In the genomic region with DNA sequence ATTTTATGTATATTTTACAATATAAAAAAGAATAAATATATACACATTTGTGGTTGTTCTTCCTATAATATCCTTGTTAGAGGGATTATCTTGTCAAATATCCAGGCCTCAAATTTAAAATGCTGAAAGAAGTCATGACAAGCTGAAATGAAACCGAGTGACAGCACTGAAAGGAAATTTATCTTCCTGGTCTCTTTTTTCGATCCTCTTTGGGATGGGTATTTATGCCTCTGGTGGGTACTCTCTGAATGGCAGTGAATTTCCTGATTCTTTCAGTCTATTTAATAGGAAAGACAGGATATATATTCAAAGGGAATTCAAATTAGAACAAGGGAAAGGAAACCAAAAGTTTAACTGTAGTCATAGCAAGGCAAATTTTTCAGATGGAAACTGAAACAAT, we compare ENCODE assay signal across 18 cellular contexts.
DNase-seq lines count a peak whose midpoint lies in the region; TF ChIP-seq lines count a peak whose summit lies in the region.
"Had no signal": no experiment of that assay in that cellular context is flagged by ENCODE, and none has a peak within 500 bp of the region (broad histone marks: within the 10 kb centered on the region; RNA-seq: fewer than 3 reads in every experiment).

No MANE protein-coding gene starts in this region.

- no peak overlapping the region for H3K4me3 Mint-ChIP-seq in osteocyte (ENCODE audit: unreplicated experiment)
- H3K4me3 Mint-ChIP-seq: B cell; CD4-positive, alpha-beta memory T cell had no signal

- H2AFZ ChIP-seq in Loucy (ENCODE audit: low read length) = no peak overlapping the region

- H3K9ac ChIP-seq in Loucy (ENCODE audit: low read depth, low read length, poor library complexity, severe bottlenecking) = no peak overlapping the region

- H3K9me3 ChIP-seq in Loucy (ENCODE audit: insufficient read depth, low read depth, low read length) = no peaks in the 10 kb centered on the region
- H3K9me3 ChIP-seq: Peyer's patch had no signal

- no peaks in the 10 kb centered on the region for H3K4me1 Mint-ChIP-seq in osteocyte (ENCODE audit: unreplicated experiment)

- no peak overlapping the region for H3K27ac ChIP-seq in brain microvascular endothelial cell
- H3K27ac ChIP-seq: Peyer's patch had no signal

- TF ChIP-seq CTCF in GM12864 (IDR thresholded peaks at IDR 0.05; ENCODE audit: low read depth, low read length, missing control alignments) = peak; percentile 1
- 0 out of 2 replicates have a peak, but pooled peaks have one; percentile 19 for TF ChIP-seq CTCF in Loucy (conservative IDR thresholded peaks at IDR 0.05; ENCODE audit: low read length)
- peak; percentile 15 for TF ChIP-seq CTCF in brain microvascular endothelial cell (IDR thresholded peaks at IDR 0.05; ENCODE audit: low read depth, low read length, missing control alignments)
- TF ChIP-seq CTCF in osteocyte (IDR thresholded peaks at IDR 0.05) = peak; percentile 23

- H3K79me2 ChIP-seq in Loucy (ENCODE audit: insufficient read depth, low read length) = no peaks in the 10 kb centered on the region

- H4K20me1 ChIP-seq in Loucy (ENCODE audit: insufficient read depth, low read length, poor library complexity, severe bottlenecking) = no peaks in the 10 kb centered on the region

- in situ Hi-C loops in brain microvascular endothelial cell (cut with HindIII; ENCODE audit: low pct_ligation_motif_present, low sequenced_read_pairs) = no loop called here

- H3K27me3 Mint-ChIP-seq in osteocyte (ENCODE audit: unreplicated experiment) = peaks cover 21% of the 10 kb centered on the region
- H3K27me3 Mint-ChIP-seq: B cell had no signal

- H3K27me3 ChIP-seq in Loucy (ENCODE audit: insufficient read depth, low read length, poor library complexity, severe bottlenecking) (no peaks in the 10 kb centered on the region), brain microvascular endothelial cell (replicated peaks) (no peaks in the 10 kb centered on the region)
- H3K27me3 ChIP-seq: Peyer's patch had no signal

- H3K4me1 ChIP-seq in Loucy (ENCODE audit: insufficient read depth, low read length, poor library complexity, severe bottlenecking) = peaks cover 19% of the 10 kb centered on the region
- H3K4me1 ChIP-seq: Peyer's patch had no signal

- no peak overlapping the region for H3K4me3 ChIP-seq in GM12864 (ENCODE audit: low read depth, low read length)
- no peak overlapping the region for H3K4me3 ChIP-seq in Loucy (ENCODE audit: low read length, poor library complexity, severe bottlenecking)
- no peak overlapping the region for H3K4me3 ChIP-seq in brain microvascular endothelial cell (ENCODE audit: low read depth, low read length)
- H3K4me3 ChIP-seq: Peyer's patch had no signal

- H3F3A ChIP-seq in Loucy (ENCODE audit: low read depth) = no peaks in the 10 kb centered on the region

- no peaks in the 10 kb centered on the region for H3K9me2 ChIP-seq in Loucy (replicated peaks; ENCODE audit: low read depth, low read length)

- no peak for DNase-seq in GM12864 (ENCODE audit: low read depth)
- DNase-seq in brain microvascular endothelial cell = no peak
- no peak for DNase-seq in osteocyte (ENCODE audit: extremely low spot score, unreplicated experiment)
- no peak for DNase-seq in KG1 (lab: John Stamatoyannopoulos, UW)
- DNase-seq in RPMI8226 = no peak
- DNase-seq in dermis blood vessel endothelial cell = no peak
- DNase-seq: ACHN; CD4-positive, alpha-beta memory T cell; EL; HCEC 1CT; NCI-H1436 treated with DMSO at 0.1 percent for 48 hours; NCI-H2081 treated with DMSO at 0.1 percent for 48 hours; NCI-H345; NCI-H69; Peyer's patch; SHP77 had no signal

- H3K36me3 ChIP-seq in Loucy (ENCODE audit: insufficient read depth, low read length) = no peaks in the 10 kb centered on the region
- H3K36me3 ChIP-seq in brain microvascular endothelial cell (replicated peaks) = no peaks in the 10 kb centered on the region
- H3K36me3 ChIP-seq: Peyer's patch had no signal

- peaks cover 11% of the 10 kb centered on the region for H3K9me3 Mint-ChIP-seq in osteocyte (ENCODE audit: unreplicated experiment)

- H3K27ac Mint-ChIP-seq in osteocyte (ENCODE audit: unreplicated experiment) = no peak overlapping the region
- H3K27ac Mint-ChIP-seq: B cell; CD4-positive, alpha-beta memory T cell had no signal

- peaks cover 2% of the 10 kb centered on the region for H3K36me3 Mint-ChIP-seq in osteocyte (ENCODE audit: unreplicated experiment)
- H3K36me3 Mint-ChIP-seq: CD4-positive, alpha-beta memory T cell had no signal

- H3K4me2 ChIP-seq in Loucy (ENCODE audit: low read depth, low read length, poor library complexity, severe bottlenecking) = no peak overlapping the region
